1 cellular context compared by ENCODE assay signal in genomic region chr13:99969934-99970760, GRCh38.
A peak's percentile ranks its signal among the peaks of the same experiment; 100 is the strongest.
TF ChIP-seq lines count a peak whose summit lies in the region.

No MANE protein-coding gene starts in this region.

TF ChIP-seq in A549, 52 proteins besides CTCF, POLR2A, EP300 and RAD21 (continued from another document):
- TF ChIP-seq USF2 (IDR thresholded peaks at IDR 0.05) (0 out of 2 replicates have a peak, but pooled peaks have one; percentile 29), TP53 (CRISPR knock-in tag; IDR thresholded peaks at IDR 0.05) (no peak), RNF2 (IDR thresholded peaks at IDR 0.05; ENCODE audit: borderline replicate concordance, low read depth) (peak; percentile 62; the same call in 1 of the 2 replicates), NR3C1 (IDR thresholded peaks at IDR 0.05) (no peak)
